In the genomic region with DNA sequence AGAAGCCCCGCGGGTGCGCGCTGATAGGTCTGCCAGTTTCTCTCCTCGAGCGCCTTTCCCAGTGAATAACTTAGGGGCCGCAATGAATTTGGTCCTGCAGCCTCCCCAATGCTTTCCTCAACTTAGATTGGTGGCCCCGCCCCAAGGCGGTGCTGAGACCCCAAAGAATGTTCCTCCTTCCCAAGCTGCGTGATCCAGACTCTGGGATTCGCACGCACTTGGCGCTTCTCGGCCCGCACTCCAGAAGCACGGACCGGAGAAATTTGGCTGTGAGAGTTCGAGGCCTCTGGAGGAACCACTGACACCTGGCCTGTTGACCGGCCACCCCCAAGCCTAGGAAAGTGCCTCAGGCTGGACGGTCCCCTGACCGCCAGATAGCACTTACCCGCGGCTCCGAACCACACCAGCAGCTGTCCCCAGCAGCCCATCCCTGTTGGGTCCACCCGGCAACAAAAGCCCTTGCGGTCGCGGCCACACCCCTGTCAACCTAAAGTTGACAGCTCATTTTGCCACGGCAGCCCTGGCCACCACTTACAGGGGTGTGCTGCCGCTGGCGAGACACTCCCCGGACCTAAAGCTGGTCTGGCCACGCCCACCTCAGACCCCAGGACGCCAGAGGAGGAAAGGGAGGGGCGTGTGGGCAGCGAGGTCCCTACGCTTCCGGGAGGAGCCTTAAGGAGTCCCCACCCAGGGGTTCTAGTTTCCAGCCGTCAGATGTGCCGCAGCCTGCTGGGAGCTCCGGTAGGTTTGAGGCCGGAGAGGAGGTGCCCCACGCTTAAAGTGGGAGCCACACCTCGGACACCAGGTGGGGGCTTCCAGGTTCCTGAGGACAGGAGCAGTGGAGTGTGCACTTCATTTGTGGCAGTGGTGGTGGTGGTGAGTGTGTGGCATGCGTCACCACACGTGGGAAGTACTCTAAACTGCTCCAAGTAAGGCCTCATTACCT, we compare ENCODE assay signal across 8 cellular contexts. TPM values are rescaled to one million over a fixed set of nuclear protein-coding genes. Genes with fewer than 3 reads are reported as not detected.
A peak's percentile ranks its signal among the peaks of the same experiment; 100 is the strongest.
DNase-seq lines count a peak whose midpoint lies in the region; ATAC-seq and TF ChIP-seq lines count a peak whose summit lies in the region.

A gene (minus strand): TSS at position 546 of the 946 bp plus-strand sequence. CDS start 118 bp downstream, at position 428.

- H3K4me2 ChIP-seq in hepatocyte = peak within 1 kb of the TSS; percentile 97

- whole genome bisulfite sequencing in hepatocyte (ENCODE audit: low lambda C conversion rate, missing lambda C conversion rate) = 6% methylated on average over 46 of the region's 46 CpGs

- H3K9me3 ChIP-seq in hepatocyte (ENCODE audit: low read depth) = no peaks in the 10 kb centered on the region

- no peak within 1 kb of the TSS for H3K4me3 ChIP-seq in hepatocyte
- H3K4me3 ChIP-seq in skin epidermis = peak within 1 kb of the TSS in 6 of 7 experiments; percentile 4 to 33 (median 20)

- H3K27ac ChIP-seq in hepatocyte (no peak within 1 kb of the TSS), skin epidermis (no peak within 1 kb of the TSS)

- CTCF ChIA-PET in activated CD8-positive, alpha-beta T cell treated with anti-CD3 and anti-CD28 coated beads for 36 hours (lab: Charles Lee) = interaction anchor here (0.8 to 2.8 kb wide), 2 partner anchors 44 to 48 kb away, joined by 3 to 16 read pairs; no protein-coding TSS in a partner anchor

- peaks cover 6% of the 10 kb centered on the region for H3K36me3 Mint-ChIP-seq in activated CD8-positive, alpha-beta T cell treated with anti-CD3 and anti-CD28 coated beads for 36 hours (ENCODE audit: low read depth)

- peaks cover 46% of the 10 kb centered on the region for H3K27me3 ChIP-seq in hepatocyte

- no peak for TF ChIP-seq CTCF in activated CD8-positive, alpha-beta T cell treated with anti-CD3 and anti-CD28 coated beads for 36 hours (IDR thresholded peaks at IDR 0.05)
- no peak for TF ChIP-seq CTCF in hepatocyte (IDR thresholded peaks at IDR 0.05; ENCODE audit: poor library complexity)

- peak; percentile 47 for ATAC-seq in activated CD8-positive, alpha-beta T cell treated with anti-CD3 and anti-CD28 coated beads for 36 hours

- peak within 1 kb of the TSS; percentile 57 for H3K4me3 Mint-ChIP-seq in activated CD8-positive, alpha-beta T cell treated with anti-CD3 and anti-CD28 coated beads for 36 hours

- intact Hi-C loops in activated CD8-positive, alpha-beta T cell treated with anti-CD3 and anti-CD28 coated beads for 36 hours (cut with micrococcal nuclease) = no loop called here

- H3K27ac Mint-ChIP-seq in activated CD8-positive, alpha-beta T cell treated with anti-CD3 and anti-CD28 coated beads for 36 hours = no peak within 1 kb of the TSS

- no peaks in the 10 kb centered on the region for H3K36me3 ChIP-seq in hepatocyte (replicated peaks; ENCODE audit: insufficient read depth, low read depth)

- H4K20me1 ChIP-seq in hepatocyte (ENCODE audit: insufficient read depth, poor library complexity, severe bottlenecking) = peaks cover 2% of the 10 kb centered on the region

- no peaks in the 10 kb centered on the region for H3K9me2 ChIP-seq in hepatocyte (replicated peaks; ENCODE audit: insufficient read depth)

- POLR2A ChIA-PET in activated CD8-positive, alpha-beta T cell treated with anti-CD3 and anti-CD28 coated beads for 36 hours (lab: Charles Lee) = interaction anchor here (1.0 to 2.0 kb wide), 3 partner anchors 10 to 23 kb away, joined by 4 to 7 read pairs (median 5); a partner anchor contains a TSS

- peak; percentile 40 for DNase-seq in activated naive CD4-positive, alpha-beta T cell treated with Interleukin-2 at 50 U/mL for 16 hours
- DNase-seq in activated naive CD4-positive, alpha-beta T cell treated with anti-CD3 and anti-CD28 coated beads, Interleukin-2, amount 50 U/mL, for 16 hours = no peak
- peak; percentile 63 for DNase-seq in activated CD8-positive, alpha-beta T cell treated with anti-CD3 and anti-CD28 coated beads for 36 hours
- DNase-seq in hepatocyte (ENCODE audit: low spot score) (peak; percentile 69), NCI-H1436 treated with DMSO at 0.1 percent for 48 hours (lab: John Stamatoyannopoulos, UW) (no peak), DMS153 (lab: John Stamatoyannopoulos, UW) (no peak), medulla oblongata (ENCODE audit: extremely low spot score) (no peak)

- no peaks in the 10 kb centered on the region for H3K9me3 Mint-ChIP-seq in activated CD8-positive, alpha-beta T cell treated with anti-CD3 and anti-CD28 coated beads for 36 hours

- no peaks in the 10 kb centered on the region for H3K79me2 ChIP-seq in hepatocyte

- peak within 1 kb of the TSS; percentile 49 for H2AFZ ChIP-seq in hepatocyte

- peaks cover 33% of the 10 kb centered on the region for H3K27me3 Mint-ChIP-seq in activated CD8-positive, alpha-beta T cell treated with anti-CD3 and anti-CD28 coated beads for 36 hours

- H3K4me1 ChIP-seq in hepatocyte (ENCODE audit: insufficient read depth) = peaks cover 21% of the 10 kb centered on the region

- peaks cover 24% of the 10 kb centered on the region for H3K4me1 Mint-ChIP-seq in activated CD8-positive, alpha-beta T cell treated with anti-CD3 and anti-CD28 coated beads for 36 hours (ENCODE audit: low read depth)

RNA-seq across cellular contexts. Expression of the gene that starts here (rescaled TPM):
- total RNA-seq in activated CD8-positive, alpha-beta T cell treated with anti-CD3 and anti-CD28 coated beads for 36 hours = under 1 TPM; 0.81 to 0.83 TPM
- total RNA-seq in hepatocyte = 0.83 and 1.6 TPM in 2 replicates
- 1.1 and 1.2 TPM in 2 replicates for polyA plus RNA-seq in hepatocyte

Comparison
In these comparisons a context has a peak if more than half of its experiments do, and no peak if none do; other contexts are left out.
1. DNase-seq: peak in activated naive CD4-positive, alpha-beta T cell treated with Interleukin-2 at 50 U/mL for 16 hours (single experiment) and hepatocyte (single experiment); none in activated naive CD4-positive, alpha-beta T cell treated with anti-CD3 and anti-CD28 coated beads, Interleukin-2, amount 50 U/mL, for 16 hours (single experiment), NCI-H1436 treated with DMSO at 0.1 percent for 48 hours (single experiment), DMS153 (single experiment) and medulla oblongata (single experiment).
2. Peak in DNase-seq and ATAC-seq in activated CD8-positive, alpha-beta T cell treated with anti-CD3 and anti-CD28 coated beads for 36 hours; RNA of the gene not detected or under 1 TPM.